Comparison of ENCODE assay signal across 1 cellular context in genomic region chr13:51584731-51585191, GRCh38.
TF ChIP-seq lines count a peak whose summit lies in the region.

No MANE protein-coding gene starts in this region.

TF ChIP-seq in H1, 55 proteins besides CTCF, POLR2A, EP300 and RAD21 (continued from another document):
- TF ChIP-seq BRCA1 (IDR thresholded peaks at IDR 0.05; ENCODE audit: low read depth, low read length) (no peak), SRF (IDR thresholded peaks at IDR 0.05; ENCODE audit: low read depth, low read length) (no peak), TCF12 (IDR thresholded peaks at IDR 0.05; ENCODE audit: low read depth, low read length) (no peak), RXRA (IDR thresholded peaks at IDR 0.05; ENCODE audit: insufficient read depth, low read depth, low read length) (no peak), NANOG (IDR thresholded peaks at IDR 0.05; ENCODE audit: insufficient read depth, low read depth, low read length, poor library complexity, severe bottlenecking) (no peak), CHD2 (IDR thresholded peaks at IDR 0.05; ENCODE audit: low read length) (no peak), KDM5A (IDR thresholded peaks at IDR 0.05; ENCODE audit: low read length) (no peak), RFX5 (IDR thresholded peaks at IDR 0.05; ENCODE audit: borderline replicate concordance, low read depth, low read length) (no peak), CBX5 (IDR thresholded peaks at IDR 0.05; ENCODE audit: low read depth, low read length) (no peak), E2F6 (IDR thresholded peaks at IDR 0.05) (no peak), MAFK (IDR thresholded peaks at IDR 0.05; ENCODE audit: low read depth, low read length) (no peak), CHD1 (IDR thresholded peaks at IDR 0.05; ENCODE audit: low read depth, low read length) (no peak), EGR1 (IDR thresholded peaks at IDR 0.05; ENCODE audit: borderline replicate concordance, low read depth, low read length) (no peak), CEBPB (IDR thresholded peaks at IDR 0.05; ENCODE audit: low read depth, low read length) (no peak), YY1 (IDR thresholded peaks at IDR 0.05; ENCODE audit: low read depth, low read length) (no peak), TAF1 (IDR thresholded peaks at IDR 0.05; ENCODE audit: low read depth, low read length) (no peak), CREB1 (IDR thresholded peaks at IDR 0.05) (peak; percentile 15), ASH2L (IDR thresholded peaks at IDR 0.05; ENCODE audit: low read length) (peak; percentile 92), KDM4A (IDR thresholded peaks at IDR 0.05; ENCODE audit: low read depth, low read length, severe bottlenecking) (peak; percentile 89), SIN3A (conservative IDR thresholded peaks at IDR 0.05 in 1 of 2, IDR thresholded peaks at IDR 0.05 in 1 of 2; ENCODE audit: low read depth in 1 of 2, low read length in 2 of 2) (0 out of 4 replicates have a peak, but pooled peaks of 1 of the 2 experiments have one; percentile 29), FOSL1 (IDR thresholded peaks at IDR 0.05; ENCODE audit: insufficient read depth, low read depth, low read length) (no peak), POLR2AphosphoS5 (IDR thresholded peaks at IDR 0.05; ENCODE audit: low read depth, low read length) (no peak), RNF2 (IDR thresholded peaks at IDR 0.05; ENCODE audit: borderline replicate concordance, low read depth, low read length, missing control alignments, poor library complexity, severe bottlenecking) (peak; percentile 33), JUND (IDR thresholded peaks at IDR 0.05; ENCODE audit: low read length) (no peak), JUN (IDR thresholded peaks at IDR 0.05; ENCODE audit: low read depth, low read length) (no peak)
- TF ChIP-seq, protein P1, sequence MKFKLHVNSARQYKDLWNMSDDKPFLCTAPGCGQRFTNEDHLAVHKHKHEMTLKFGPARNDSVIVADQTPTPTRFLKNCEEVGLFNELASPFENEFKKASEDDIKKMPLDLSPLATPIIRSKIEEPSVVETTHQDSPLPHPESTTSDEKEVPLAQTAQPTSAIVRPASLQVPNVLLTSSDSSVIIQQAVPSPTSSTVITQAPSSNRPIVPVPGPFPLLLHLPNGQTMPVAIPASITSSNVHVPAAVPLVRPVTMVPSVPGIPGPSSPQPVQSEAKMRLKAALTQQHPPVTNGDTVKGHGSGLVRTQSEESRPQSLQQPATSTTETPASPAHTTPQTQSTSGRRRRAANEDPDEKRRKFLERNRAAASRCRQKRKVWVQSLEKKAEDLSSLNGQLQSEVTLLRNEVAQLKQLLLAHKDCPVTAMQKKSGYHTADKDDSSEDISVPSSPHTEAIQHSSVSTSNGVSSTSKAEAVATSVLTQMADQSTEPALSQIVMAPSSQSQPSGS (IDR thresholded peaks at IDR 0.05; ENCODE audit: low read length): no peak
- TF ChIP-seq, protein P2, sequence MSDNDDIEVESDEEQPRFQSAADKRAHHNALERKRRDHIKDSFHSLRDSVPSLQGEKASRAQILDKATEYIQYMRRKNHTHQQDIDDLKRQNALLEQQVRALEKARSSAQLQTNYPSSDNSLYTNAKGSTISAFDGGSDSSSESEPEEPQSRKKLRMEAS (IDR thresholded peaks at IDR 0.05): 0 out of 2 replicates have a peak, but pooled peaks have one; percentile 1
